ENCODE assay signal across 1 cellular context in the genomic region with DNA sequence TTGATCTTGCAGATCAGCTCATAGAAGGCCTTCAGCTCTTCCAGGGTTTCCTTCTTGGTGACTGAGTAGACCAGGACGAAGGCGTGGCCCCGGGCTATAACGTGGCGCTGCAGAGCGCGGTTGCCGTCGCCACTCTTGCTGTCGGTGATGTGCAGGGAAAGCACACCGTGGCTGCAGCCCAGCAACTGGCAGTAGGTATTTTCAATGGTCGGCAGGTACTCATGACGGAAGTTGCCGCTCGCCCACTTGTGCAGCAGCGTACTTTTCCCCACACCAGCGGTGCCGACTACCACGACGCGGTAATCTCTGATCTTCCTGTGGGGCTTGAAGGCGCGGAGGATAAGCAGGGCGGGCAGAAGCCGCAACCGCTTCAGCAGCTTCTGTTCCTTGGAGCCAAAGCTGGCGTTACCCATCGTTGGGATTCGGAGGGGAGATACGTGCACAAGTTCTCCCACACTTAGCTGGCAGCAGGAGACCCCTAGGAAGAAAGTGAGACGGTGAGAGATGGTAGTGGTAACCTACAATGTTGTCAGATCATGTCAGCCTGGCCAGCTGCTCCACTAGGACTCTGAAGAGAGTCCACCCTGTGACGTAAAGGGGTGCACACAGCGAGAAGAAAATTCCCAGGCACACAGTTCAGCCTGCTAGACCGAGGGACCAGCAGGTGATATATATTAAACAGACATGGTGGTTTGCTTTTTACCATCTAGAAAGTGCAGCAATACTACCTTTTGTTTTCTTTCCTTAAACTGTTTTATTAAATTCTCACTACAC.
TF ChIP-seq lines count a peak whose summit lies in the region.

No MANE protein-coding gene starts in this region.

TF ChIP-seq in GM23338, 12 proteins besides CTCF, POLR2A, EP300 and RAD21:
- TF ChIP-seq POLR2AphosphoS5 (IDR thresholded peaks at IDR 0.05; ENCODE audit: low read depth), result no peak
- no peak for TF ChIP-seq EZH2phosphoT487 (IDR thresholded peaks at IDR 0.05; ENCODE audit: unreplicated experiment)
- TF ChIP-seq, protein P1, sequence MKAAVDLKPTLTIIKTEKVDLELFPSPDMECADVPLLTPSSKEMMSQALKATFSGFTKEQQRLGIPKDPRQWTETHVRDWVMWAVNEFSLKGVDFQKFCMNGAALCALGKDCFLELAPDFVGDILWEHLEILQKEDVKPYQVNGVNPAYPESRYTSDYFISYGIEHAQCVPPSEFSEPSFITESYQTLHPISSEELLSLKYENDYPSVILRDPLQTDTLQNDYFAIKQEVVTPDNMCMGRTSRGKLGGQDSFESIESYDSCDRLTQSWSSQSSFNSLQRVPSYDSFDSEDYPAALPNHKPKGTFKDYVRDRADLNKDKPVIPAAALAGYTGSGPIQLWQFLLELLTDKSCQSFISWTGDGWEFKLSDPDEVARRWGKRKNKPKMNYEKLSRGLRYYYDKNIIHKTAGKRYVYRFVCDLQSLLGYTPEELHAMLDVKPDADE (IDR thresholded peaks at IDR 0.05), result no peak
- no peak for TF ChIP-seq EZH2 (IDR thresholded peaks at IDR 0.05; ENCODE audit: low read depth, unreplicated experiment)
- TF ChIP-seq ZNF462 (CRISPR knock-in tag; IDR thresholded peaks at IDR 0.05), result no peak
